Comparison of ENCODE assay signal across 10 cellular contexts in the genomic region with DNA sequence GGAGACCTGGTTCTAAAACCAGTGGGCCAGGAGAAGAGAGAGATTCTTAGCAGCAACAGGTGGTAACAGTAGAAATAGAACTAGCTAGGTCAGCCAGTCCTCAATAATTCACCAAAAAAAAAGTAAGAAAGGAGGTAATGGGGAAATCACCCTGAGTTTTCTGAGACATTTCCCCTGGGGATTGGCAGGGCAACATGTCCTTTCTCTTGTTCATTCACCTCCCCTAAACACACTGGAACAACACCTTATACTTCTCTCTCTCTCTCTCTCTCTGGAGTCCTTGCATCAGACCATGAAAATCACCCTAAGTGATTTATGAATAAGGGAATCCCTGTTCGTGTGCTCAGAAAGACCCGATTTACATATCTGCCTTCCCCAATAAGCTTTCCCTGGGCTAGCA.
A peak's percentile ranks its signal among the peaks of the same experiment; 100 is the strongest.
DNase-seq lines count a peak whose midpoint lies in the region; ATAC-seq and TF ChIP-seq lines count a peak whose summit lies in the region.
"Had no signal": no experiment of that assay in that cellular context is flagged by ENCODE, and none has a peak within 500 bp of the region (broad histone marks: within the 10 kb centered on the region; RNA-seq: fewer than 3 reads in every experiment).

No MANE protein-coding gene starts in this region.

- H3K79me1 ChIP-seq in H9 (ENCODE audit: insufficient read depth, low read depth, low read length, poor library complexity, severe bottlenecking), result no peaks in the 10 kb centered on the region

- H3K18ac ChIP-seq in H9 (ENCODE audit: insufficient read length, low read depth, low read length), result no peak overlapping the region

- H2AK5ac ChIP-seq in H9 (ENCODE audit: insufficient read length, low read length), result no peak overlapping the region

- H3K36me3 Mint-ChIP-seq in activated naive CD4-positive, alpha-beta T cell treated with anti-CD3 and anti-CD28 coated beads, Interleukin-2, amount 50 U/mL, for 24 hours, result peaks cover 33% of the 10 kb centered on the region
- peaks cover 4 to 53% (median 36%) of the 10 kb centered on the region in 3 experiments; a peak in 6 of 7 replicates for H3K36me3 Mint-ChIP-seq in H9 (ENCODE audit: insufficient read depth in 1 of 3, low read depth in 3 of 3)

- H3K9ac ChIP-seq in H9 (ENCODE audit: extremely low read depth, insufficient read length, low read length) (no peak overlapping the region), MM.1S (ENCODE audit: low read length) (no peak overlapping the region)

- H3K27ac Mint-ChIP-seq in activated naive CD4-positive, alpha-beta T cell treated with anti-CD3 and anti-CD28 coated beads, Interleukin-2, amount 50 U/mL, for 24 hours, result peak overlapping the region; percentile 26
- H3K27ac Mint-ChIP-seq in H9, result peak overlapping the region in 2 of 3 experiments; percentile 0 to 35; a peak in 3 of 7 replicates
- H3K27ac Mint-ChIP-seq in stimulated activated naive CD8-positive, alpha-beta T cell treated with anti-CD3 and anti-CD28 coated beads, Interleukin-15, amount 100 ng/mL, for 72 hours, result peak overlapping the region in 1 of 2 donors; percentile 73

- no peak overlapping the region for H3K4me3 ChIP-seq in MM.1S (ENCODE audit: low read length)
- H3K4me3 ChIP-seq: pancreas had no signal

- H3K4ac ChIP-seq in H9 (ENCODE audit: low read depth, low read length), result no peak overlapping the region

- no peak overlapping the region for H3K56ac ChIP-seq in H9 (ENCODE audit: insufficient read length, low read depth, low read length)

- H3K23ac ChIP-seq in H9 (ENCODE audit: insufficient read length, low read depth, low read length), result no peak overlapping the region

- no peak overlapping the region for H4K8ac ChIP-seq in H9 (replicated peaks; ENCODE audit: insufficient read length, low read depth, low read length)

- TF ChIP-seq CTCF in H9 (conservative IDR thresholded peaks at IDR 0.05) (no peak), MM.1S (IDR thresholded peaks at IDR 0.05; ENCODE audit: low read length) (no peak)

- H4K91ac ChIP-seq in H9 (ENCODE audit: insufficient read length, low read depth, low read length), result no peak overlapping the region

- H3K27ac ChIP-seq in H9 (ENCODE audit: insufficient read length, low read depth, low read length), result no peak overlapping the region
- H3K27ac ChIP-seq in MM.1S (ENCODE audit: low read length), result no peak overlapping the region
- H3K27ac ChIP-seq: pancreas had no signal

- H3K23me2 ChIP-seq in H9 (ENCODE audit: insufficient read length, low read depth, low read length, poor library complexity, severe bottlenecking), result no peaks in the 10 kb centered on the region

- no peak overlapping the region for H3K4me3 Mint-ChIP-seq in activated naive CD4-positive, alpha-beta T cell treated with anti-CD3 and anti-CD28 coated beads, Interleukin-2, amount 50 U/mL, for 24 hours
- no peak overlapping the region for H3K4me3 Mint-ChIP-seq in H9
- no peak overlapping the region for H3K4me3 Mint-ChIP-seq in stimulated activated naive CD8-positive, alpha-beta T cell treated with anti-CD3 and anti-CD28 coated beads, Interleukin-15, amount 100 ng/mL, for 72 hours

- H3K9me3 ChIP-seq in H9 (ENCODE audit: control insufficient read depth, low read depth, low read length) (no peaks in the 10 kb centered on the region), MM.1S (replicated peaks; ENCODE audit: insufficient read depth, low read length) (no peaks in the 10 kb centered on the region)
- H3K9me3 ChIP-seq: pancreas had no signal

- 0 out of 2 replicates have a peak, but pooled peaks cover 3% of the 10 kb centered on the region for H3F3A ChIP-seq in MM.1S (ENCODE audit: insufficient read depth, low read length)

- H2BK15ac ChIP-seq in H9 (ENCODE audit: low read depth, low read length), result no peak overlapping the region

- H3K4me2 ChIP-seq in H9 (ENCODE audit: insufficient read depth, insufficient read length, low read length), result no peak overlapping the region
- peak overlapping the region; percentile 22; the same call in 1 of the 2 replicates for H3K4me2 ChIP-seq in MM.1S (ENCODE audit: low read depth, low read length)

- H3K4me1 ChIP-seq in H9 (ENCODE audit: insufficient read depth, low read length), result no peaks in the 10 kb centered on the region
- peaks cover 31% of the 10 kb centered on the region for H3K4me1 ChIP-seq in MM.1S (ENCODE audit: low read length)
- H3K4me1 ChIP-seq: pancreas had no signal

- H2BK20ac ChIP-seq in H9 (ENCODE audit: low read depth, low read length, poor library complexity, severe bottlenecking), result no peak overlapping the region

- H3K14ac ChIP-seq in H9 (ENCODE audit: insufficient read depth, low read length), result no peak overlapping the region

- H2BK120ac ChIP-seq in H9 (ENCODE audit: low read depth, low read length, poor library complexity, severe bottlenecking), result no peak overlapping the region

- no peak overlapping the region for H2BK12ac ChIP-seq in H9 (ENCODE audit: insufficient read length, low read depth, low read length)

- H2BK5ac ChIP-seq in H9 (ENCODE audit: insufficient read length, low read length), result no peak overlapping the region

- no peak overlapping the region for H3T11ph ChIP-seq in H9 (ENCODE audit: low read length)

- H3K36me3 ChIP-seq in MM.1S (replicated peaks; ENCODE audit: insufficient read depth, low read length), result peaks cover 16% of the 10 kb centered on the region; the same call in 1 of the 2 replicates

- H3K9me2 ChIP-seq in MM.1S (replicated peaks; ENCODE audit: insufficient read depth, low read length), result no peaks in the 10 kb centered on the region

- peaks cover 52% of the 10 kb centered on the region for H3K4me1 Mint-ChIP-seq in activated naive CD4-positive, alpha-beta T cell treated with anti-CD3 and anti-CD28 coated beads, Interleukin-2, amount 50 U/mL, for 24 hours
- peaks cover 0 to 6% of the 10 kb centered on the region in 2 experiments; a peak in 1 of 4 replicates for H3K4me1 Mint-ChIP-seq in H9
- H3K4me1 Mint-ChIP-seq in stimulated activated naive CD8-positive, alpha-beta T cell treated with anti-CD3 and anti-CD28 coated beads, Interleukin-15, amount 100 ng/mL, for 72 hours, result peaks cover 35% of the 10 kb centered on the region

- ATAC-seq in stimulated activated naive CD8-positive, alpha-beta T cell treated with anti-CD3 and anti-CD28 coated beads, Interleukin-15, amount 100 ng/mL, for 72 hours, result peak; percentile 70
- no peak for ATAC-seq in Right ventricle myocardium superior (ENCODE audit: poor library complexity)
- ATAC-seq: pancreas had no signal

- H3K9me3 Mint-ChIP-seq in activated naive CD4-positive, alpha-beta T cell treated with anti-CD3 and anti-CD28 coated beads, Interleukin-2, amount 50 U/mL, for 24 hours, result no peaks in the 10 kb centered on the region
- H3K9me3 Mint-ChIP-seq in H9, result no peaks in the 10 kb centered on the region
- no peaks in the 10 kb centered on the region for H3K9me3 Mint-ChIP-seq in stimulated activated naive CD8-positive, alpha-beta T cell treated with anti-CD3 and anti-CD28 coated beads, Interleukin-15, amount 100 ng/mL, for 72 hours

- no peak for DNase-seq in activated naive CD4-positive, alpha-beta T cell treated with anti-CD3 and anti-CD28 coated beads, Interleukin-2, amount 50 U/mL, for 16 hours
- DNase-seq in H9 (no peak), MM.1S (no peak), NCI-H187 treated with DMSO at 0.1 percent for 48 hours (lab: John Stamatoyannopoulos, UW) (no peak), Right ventricle myocardium superior (no peak), GM19240 (ENCODE audit: insufficient read length, low spot score) (no peak)
- DNase-seq in stimulated activated naive CD8-positive, alpha-beta T cell treated with anti-CD3 and anti-CD28 coated beads, Interleukin-15, amount 100 ng/mL, for 72 hours, result no peak
- DNase-seq: NCI-H226, pancreas had no signal

- H4K20me1 ChIP-seq in H9 (ENCODE audit: control insufficient read depth, insufficient read depth, insufficient read length) (no peaks in the 10 kb centered on the region), MM.1S (ENCODE audit: insufficient read depth, low read length) (no peaks in the 10 kb centered on the region)

- H3K27me3 ChIP-seq in H9 (ENCODE audit: insufficient read depth, low read length) (no peaks in the 10 kb centered on the region), MM.1S (replicated peaks; ENCODE audit: insufficient read depth, low read length) (no peaks in the 10 kb centered on the region)
- H3K27me3 ChIP-seq: pancreas had no signal

- H2AFZ ChIP-seq in H9 (ENCODE audit: low read length), result no peak overlapping the region
- H2AFZ ChIP-seq in MM.1S (ENCODE audit: low read length), result no peak overlapping the region

- no peaks in the 10 kb centered on the region for H3K27me3 Mint-ChIP-seq in activated naive CD4-positive, alpha-beta T cell treated with anti-CD3 and anti-CD28 coated beads, Interleukin-2, amount 50 U/mL, for 24 hours
- H3K27me3 Mint-ChIP-seq in H9 (ENCODE audit: low read depth), result no peaks in the 10 kb centered on the region
- no peaks in the 10 kb centered on the region for H3K27me3 Mint-ChIP-seq in stimulated activated naive CD8-positive, alpha-beta T cell treated with anti-CD3 and anti-CD28 coated beads, Interleukin-15, amount 100 ng/mL, for 72 hours

- H4K5ac ChIP-seq in H9 (ENCODE audit: insufficient read length, low read depth, low read length), result no peak overlapping the region

- intact Hi-C loops in Right ventricle myocardium superior (cut with DNase I), result no loop called here

- WGBS in H9 (ENCODE audit: extremely low coverage, insufficient read length, low lambda C conversion rate), result no CpG with 5 or more reads among the region's 2 CpGs

- H3K79me2 ChIP-seq in H9 (ENCODE audit: insufficient read depth, low read length), result no peaks in the 10 kb centered on the region
- H3K79me2 ChIP-seq in MM.1S (ENCODE audit: low read length), result 0 out of 2 replicates have a peak, but pooled peaks cover 4% of the 10 kb centered on the region
